Comparison of ENCODE assay signal across 26 cellular contexts in the genomic region with DNA sequence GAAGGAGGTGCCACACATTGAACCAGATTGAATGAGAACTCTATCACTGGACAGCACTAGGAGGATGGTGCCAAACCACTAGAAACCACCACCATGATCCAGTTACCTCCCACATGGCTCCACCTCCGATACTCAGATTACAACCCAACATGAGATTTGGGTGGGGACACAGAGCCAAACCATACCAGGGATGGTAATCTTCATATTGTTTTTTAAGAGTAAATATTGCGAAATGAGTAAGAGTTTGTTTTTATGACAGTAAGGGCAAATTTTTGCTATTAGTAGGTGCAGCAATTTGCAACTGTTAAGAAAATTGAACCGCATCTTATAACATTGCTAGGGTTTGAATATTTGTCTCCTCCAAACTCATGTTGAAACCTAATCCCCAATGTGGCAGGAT.
"Had no signal": no experiment of that assay in that cellular context is flagged by ENCODE, and none has a peak within 500 bp of the region (broad histone marks: within the 10 kb centered on the region; RNA-seq: fewer than 3 reads in every experiment).

No MANE protein-coding gene starts in this region.

- H3K27ac ChIP-seq: stomach, suprapubic skin, testis, thoracic aorta, thyroid gland, tibial artery, tibial nerve, transverse colon, upper lobe of left lung, upper lobe of right lung, uterus, vagina had no signal

- H3K9me3 ChIP-seq: stomach, suprapubic skin, testis, thoracic aorta, thyroid gland, tibial artery, tibial nerve, transverse colon, upper lobe of left lung, upper lobe of right lung, uterus, vagina had no signal

- H3K4me1 ChIP-seq: stomach, suprapubic skin, testis, thyroid gland, tibial artery, tibial nerve, transverse colon, upper lobe of left lung, upper lobe of right lung, uterus, vagina had no signal

- H3K27me3 ChIP-seq: stomach, suprapubic skin, testis, thyroid gland, tibial artery, tibial nerve, transverse colon, upper lobe of left lung, upper lobe of right lung, uterus, vagina had no signal

- ATAC-seq: stimulated activated effector memory CD8-positive, alpha-beta T cell treated with anti-CD3 and anti-CD28 coated beads, Interleukin-12 subunit alpha, Interleukin-12 subunit beta, amount 100 ng/mL, for 72 hours; stimulated activated memory B cell treated with anti-CD40 and anti-IgM and Interleukin-4, amounts not matched to agents 10 μg/mL and 1 μg/mL and 100 μg/mL, for 72 hours; stimulated activated naive B cell treated with anti-CD40 and anti-IgM and Interleukin-4, amounts not matched to agents 10 μg/mL and 1 μg/mL and 100 μg/mL, for 72 hours; stimulated activated naive CD8-positive, alpha-beta T cell treated with anti-CD3 and anti-CD28 coated beads, Interleukin-15, amount 100 ng/mL, for 72 hours; stimulated activated naive CD8-positive, alpha-beta T cell treated with anti-CD3 and anti-CD28 coated beads, Interleukin-15, Interleukin-2, amounts not matched to agents 100 U/mL and 50 U/mL, for 24 hours; upper lobe of right lung had no signal

- H3K4me3 ChIP-seq: stomach, suprapubic skin, testis, thoracic aorta, thyroid gland, tibial artery, tibial nerve, transverse colon, upper lobe of left lung, upper lobe of right lung, uterus, vagina had no signal

- H3K36me3 ChIP-seq: stomach, suprapubic skin, thoracic aorta, thyroid gland, tibial artery, tibial nerve, transverse colon, upper lobe of left lung, upper lobe of right lung, uterus, vagina had no signal

- DNase-seq: stimulated activated CD4-positive, alpha-beta T cell treated with anti-CD3 and anti-CD28 coated beads, Interleukin-2, amount 100 ng/mL, for 48 hours; stimulated activated CD4-positive, alpha-beta T cell treated with anti-CD3 and anti-CD28 coated beads, Interleukin-4, amount 100 ng/mL, for 1 hour; stimulated activated CD4-positive, alpha-beta T cell treated with anti-CD3 and anti-CD28 coated beads, Interleukin-4, amount 100 ng/mL, for 24 hours; stimulated activated CD4-positive, alpha-beta T cell treated with anti-CD3 and anti-CD28 coated beads, Interleukin-4, amount 100 ng/mL, for 4 hours; stimulated activated CD8-positive, alpha-beta memory T cell treated with anti-CD3 and anti-CD28 coated beads, Interleukin-4, amount 100 ng/mL, for 48 hours; stimulated activated naive B cell treated with anti-CD40 and anti-IgM and Interleukin-4, amounts not matched to agents 10 μg/mL and 1 μg/mL and 100 μg/mL, for 72 hours; stimulated activated naive CD4-positive, alpha-beta T cell; stimulated activated naive CD4-positive, alpha-beta T cell treated with Interleukin-2 at 50 U/mL for 16 hours; stimulated activated naive CD8-positive, alpha-beta T cell treated with anti-CD3 and anti-CD28 coated beads, Interleukin-15, amount 100 ng/mL, for 72 hours; stimulated activated naive CD8-positive, alpha-beta T cell treated with anti-CD3 and anti-CD28 coated beads, Interleukin-15, Interleukin-2, amounts not matched to agents 100 U/mL and 50 U/mL, for 24 hours; stomach; substantia nigra; testis; thyroid gland; tibial artery; transverse colon; trophoblast cell; upper lobe of left lung; upper lobe of right lung; uterus had no signal
